ENCODE assay signal across 18 cellular contexts in the genomic region with DNA sequence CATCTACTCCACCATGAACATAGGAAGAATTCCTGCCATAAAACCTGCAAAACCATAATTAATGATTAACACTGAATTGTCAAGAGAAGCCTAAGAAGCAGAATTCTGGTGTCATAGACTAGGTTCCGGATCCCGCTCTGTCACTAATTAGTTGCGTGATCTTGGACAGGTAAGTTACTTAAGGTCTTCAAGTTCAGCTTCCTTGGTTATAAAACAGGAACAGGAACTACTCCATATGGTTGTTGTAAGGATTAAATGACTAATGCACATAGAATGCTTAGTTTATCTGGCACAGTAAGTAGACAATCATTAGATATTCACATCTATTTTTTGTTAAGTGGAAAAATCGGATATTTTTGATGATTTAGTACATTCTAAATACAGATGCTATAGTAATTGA. TPM values are rescaled to one million over a fixed set of nuclear protein-coding genes. Genes with fewer than 3 reads are reported as not detected.
A peak's percentile ranks its signal among the peaks of the same experiment; 100 is the strongest.
DNase-seq lines count a peak whose midpoint lies in the region; ATAC-seq, FAIRE-seq and TF ChIP-seq lines count a peak whose summit lies in the region.
"Had no signal": no experiment of that assay in that cellular context is flagged by ENCODE, and none has a peak within 500 bp of the region (broad histone marks: within the 10 kb centered on the region; RNA-seq: fewer than 3 reads in every experiment).

No MANE protein-coding gene starts in this region.

- H3K36me3 ChIP-seq in Caco-2 (ENCODE audit: control insufficient read depth, insufficient read depth, low read length): no peaks in the 10 kb centered on the region; the same call in 1 of the 2 replicates
- peaks cover 30% of the 10 kb centered on the region for H3K36me3 ChIP-seq in astrocyte (ENCODE audit: insufficient read depth, low read length)

- CTCF ChIA-PET in Caco-2 (lab: Charles Lee): no interaction called here

- peak overlapping the region; percentile 3 for H3K27ac ChIP-seq in astrocyte (ENCODE audit: low read depth, low read length)
- H3K27ac ChIP-seq: coronary artery, left ventricle myocardium inferior, right lobe of liver, SJSA1 had no signal

- H3K4me3 Mint-ChIP-seq in Caco-2 (ENCODE audit: unreplicated experiment): no peak overlapping the region
- H3K4me3 Mint-ChIP-seq in astrocyte (ENCODE audit: unreplicated experiment): no peak overlapping the region
- H3K4me3 Mint-ChIP-seq: CD4-positive, alpha-beta T cell; nephron had no signal

- peak; percentile 29 for FAIRE-seq in astrocyte (lab: Jason Lieb, UNC)

- intact Hi-C loops in Caco-2 (cut with micrococcal nuclease; ENCODE audit: unreplicated experiment): loop anchor here (2.0 kb wide), 1 partner anchor 44 kb away; no protein-coding TSS in a partner anchor

- H3K4me2 ChIP-seq in astrocyte (ENCODE audit: low read length): peak overlapping the region; percentile 12

- peaks cover 39% of the 10 kb centered on the region for H4K20me1 ChIP-seq in astrocyte (ENCODE audit: insufficient read depth, low read length)

- H3K27me3 ChIP-seq in Caco-2 (replicated peaks; ENCODE audit: control insufficient read depth, insufficient read depth, low read length) (no peaks in the 10 kb centered on the region), astrocyte (ENCODE audit: insufficient read depth, low read length) (no peaks in the 10 kb centered on the region)
- H3K27me3 ChIP-seq: right lobe of liver, SJSA1 had no signal

- POLR2A ChIA-PET in Caco-2 (lab: Charles Lee): interaction anchor here (0.7 to 1.0 kb wide), 2 partner anchors 13 to 65 kb away, joined by 3 read pairs; partner anchors contain the start of gene USO1

- H3K4me1 ChIP-seq in Caco-2 (peaks cover 39% of the 10 kb centered on the region), astrocyte (ENCODE audit: insufficient read depth, low read length) (peaks cover 2% of the 10 kb centered on the region)

- no peak overlapping the region for H3K9ac ChIP-seq in astrocyte (ENCODE audit: low read length)

- H3K9me3 ChIP-seq in Caco-2 (no peaks in the 10 kb centered on the region), astrocyte (ENCODE audit: insufficient read depth, low read depth, low read length) (no peaks in the 10 kb centered on the region)
- H3K9me3 ChIP-seq: left ventricle myocardium inferior, right lobe of liver, SJSA1 had no signal

- BruUV-seq in Caco-2 (replicated peaks; lab: Mats Ljungman, UMichigan): no TSS peak

- no peak for ATAC-seq in GM19035 (IDR thresholded peaks at IDR 0.05; ENCODE audit: unreplicated experiment)
- ATAC-seq: activated CD4-positive, CD25-positive, alpha-beta regulatory T cell treated with anti-CD3 and anti-CD28 coated beads, Interleukin-2, amount 50 U/mL, for 24 hours; right lobe of liver had no signal

- peaks cover 79% of the 10 kb centered on the region for H3K79me2 ChIP-seq in astrocyte (ENCODE audit: insufficient read depth, low read length)

- H3K27ac Mint-ChIP-seq in Caco-2 (ENCODE audit: unreplicated experiment) (peak overlapping the region; percentile 39), astrocyte (ENCODE audit: unreplicated experiment) (peak overlapping the region; percentile 19)

- H3K4me3 ChIP-seq in Caco-2 (ENCODE audit: low read depth, low read length): no peak overlapping the region
- H3K4me3 ChIP-seq in astrocyte (ENCODE audit: insufficient read depth, low read depth, low read length): no peak overlapping the region
- H3K4me3 ChIP-seq: coronary artery, left ventricle myocardium inferior, right lobe of liver, SJSA1 had no signal

- H2AFZ ChIP-seq in astrocyte (ENCODE audit: low read depth, low read length): no peak overlapping the region

- peaks cover 56% of the 10 kb centered on the region for H3K36me3 Mint-ChIP-seq in Caco-2 (ENCODE audit: insufficient read depth, unreplicated experiment)
- peaks cover 10% of the 10 kb centered on the region for H3K36me3 Mint-ChIP-seq in astrocyte (ENCODE audit: low read depth, unreplicated experiment)

- TF ChIP-seq CTCF in Caco-2 (IDR thresholded peaks at IDR 0.05; ENCODE audit: insufficient read depth in 1 of 2, low read depth in 1 of 2, low read length in 1 of 2, severe bottlenecking in 1 of 2, unreplicated experiment in 1 of 2) (no peak), astrocyte (IDR thresholded peaks at IDR 0.05; ENCODE audit: insufficient read depth, low read depth, low read length) (no peak)

- peak in 1 of 2 experiments; percentile 32 for DNase-seq in Caco-2
- peak; percentile 60 for DNase-seq in HT-29 (ENCODE audit: low spot score)
- DNase-seq in astrocyte (ENCODE audit: low read depth): peak; percentile 55
- peak; percentile 78 for DNase-seq in kidney tubule cell (ENCODE audit: low spot score)
- no peak for DNase-seq in NCI-H524 (lab: John Stamatoyannopoulos, UW)
- DNase-seq in RKO (ENCODE audit: low spot score): no peak
- DNase-seq: activated effector memory CD4-positive, alpha-beta T cell treated with Interleukin-2 at 50 U/mL for 16 hours; CD4-positive, alpha-beta T cell; KG1; left ventricle myocardium inferior; NCI-H187; right lobe of liver; substantia nigra had no signal

- no peaks in the 10 kb centered on the region for H3K27me3 Mint-ChIP-seq in Caco-2 (ENCODE audit: insufficient read depth, unreplicated experiment)
- no peaks in the 10 kb centered on the region for H3K27me3 Mint-ChIP-seq in astrocyte (ENCODE audit: low read depth, unreplicated experiment)
- H3K27me3 Mint-ChIP-seq: CD4-positive, alpha-beta T cell had no signal

- H3K9me3 Mint-ChIP-seq in Caco-2 (ENCODE audit: unreplicated experiment) (no peaks in the 10 kb centered on the region), astrocyte (ENCODE audit: unreplicated experiment) (no peaks in the 10 kb centered on the region)
- H3K9me3 Mint-ChIP-seq: CD4-positive, alpha-beta T cell; nephron had no signal

- peaks cover 7% of the 10 kb centered on the region for H3K4me1 Mint-ChIP-seq in Caco-2 (ENCODE audit: low read depth, unreplicated experiment)
- peaks cover 30% of the 10 kb centered on the region for H3K4me1 Mint-ChIP-seq in astrocyte (ENCODE audit: low read depth, unreplicated experiment)
- H3K4me1 Mint-ChIP-seq: nephron had no signal

RNA-seq across cellular contexts. Expression of gene G3BP2, which starts 14.3 kb away (rescaled TPM):
- total RNA-seq in Caco-2 (2022) (187 TPM in 2 replicates), astrocyte (281 and 285 TPM in 2 replicates)
- 54.0 and 59.4 TPM in 2 replicates for total RNA-seq in HT-29 (2014; rRNA removed; shearing (Covaris generic))

RNA-seq across cellular contexts. Expression of gene CDKL2, which starts 28.6 kb away (rescaled TPM):
- total RNA-seq in Caco-2 (2022) (1.5 and 1.9 TPM in 2 replicates), astrocyte (3.7 and 4.7 TPM in 2 replicates)
- total RNA-seq in HT-29 (2014; rRNA removed; shearing (Covaris generic)): not detected in 2 replicates

Comparison
In these comparisons a context has a peak if more than half of its experiments do, and no peak if none do; other contexts are left out.
1. DNase-seq: peak in HT-29 (single experiment), astrocyte (single experiment) and kidney tubule cell (single experiment); none in NCI-H524 (0 of 2) and RKO (single experiment).